10 cellular contexts compared by ENCODE assay signal in genomic region chr6:19839788-19840187, GRCh38. TPM values are rescaled to one million over a fixed set of nuclear protein-coding genes. Genes with fewer than 3 reads are reported as not detected.
A peak's percentile ranks its signal among the peaks of the same experiment; 100 is the strongest.
DNase-seq lines count a peak whose midpoint lies in the region; ATAC-seq, FAIRE-seq and TF ChIP-seq lines count a peak whose summit lies in the region.
"Had no signal": no experiment of that assay in that cellular context is flagged by ENCODE, and none has a peak within 500 bp of the region (broad histone marks: within the 10 kb centered on the region; RNA-seq: fewer than 3 reads in every experiment).

No MANE protein-coding gene starts in this region.

- WGBS in H1 (ENCODE audit: extremely low coverage in 1 of 2, insufficient coverage in 1 of 2, insufficient read length in 1 of 2, insufficient replicate concordance in 2 of 2, low coverage in 1 of 2, low lambda C conversion rate in 2 of 2, missing lambda C conversion rate in 1 of 2), 2 experiments: 72% methylated on average over 1 of the region's 1 CpG; no CpG with 5 or more reads in 1 of the 2 experiments
- WGBS in body of pancreas, 2 donors: 48 to 62% methylated on average over 1 of the region's 1 CpG

- H3K79me1 ChIP-seq in H1 (ENCODE audit: low read depth, low read length): no peaks in the 10 kb centered on the region

- H3K27me3 ChIP-seq in left ventricle myocardium inferior (ENCODE audit: low read depth): peaks cover 78% of the 10 kb centered on the region
- H3K27me3 ChIP-seq in H1 (replicated peaks in 1 of 4; ENCODE audit: control insufficient read depth in 3 of 4, extremely low read depth in 1 of 4, insufficient read depth in 3 of 4, low read length in 3 of 4): peaks cover 0 to 4% (median 0%) of the 10 kb centered on the region in 4 experiments; a peak in 2 of 7 replicates
- H3K27me3 ChIP-seq in vagina: no peaks in the 10 kb centered on the region
- H3K27me3 ChIP-seq in body of pancreas: no peaks in the 10 kb centered on the region

- H2BK5ac ChIP-seq in H1 (ENCODE audit: low read depth, low read length): no peak overlapping the region

- H2BK20ac ChIP-seq in H1 (ENCODE audit: low read length): no peak overlapping the region

- intact Hi-C loops in left ventricle myocardium inferior (cut with micrococcal nuclease): no loop called here
- intact Hi-C loops in Right ventricle myocardium inferior (cut with DNase I): no loop called here
- intact Hi-C loops in vagina (cut with DNase I): no loop called here
- intact Hi-C loops in body of pancreas (cut with DNase I): no loop called here

- H3K36me3 ChIP-seq in left ventricle myocardium inferior: no peaks in the 10 kb centered on the region
- peaks cover 0 to 18% (median 0%) of the 10 kb centered on the region in 4 experiments; a peak in 1 of 8 replicates for H3K36me3 ChIP-seq in H1 (ENCODE audit: control insufficient read depth in 2 of 4, insufficient read depth in 4 of 4, low read length in 3 of 4)
- no peaks in the 10 kb centered on the region for H3K36me3 ChIP-seq in vagina
- H3K36me3 ChIP-seq in body of pancreas (replicated peaks in 1 of 2; ENCODE audit: insufficient read depth in 1 of 2, low read depth in 2 of 2): no peaks in the 10 kb centered on the region

- no peak overlapping the region for H2BK120ac ChIP-seq in H1 (replicated peaks; ENCODE audit: low read depth, low read length)

- H3K27me3 Mint-ChIP-seq in nephron progenitor cell (ENCODE audit: low read depth, poor library complexity): no peaks in the 10 kb centered on the region
- peaks cover 64% of the 10 kb centered on the region for H3K27me3 Mint-ChIP-seq in stimulated activated naive CD8-positive, alpha-beta T cell treated with anti-CD3 and anti-CD28 coated beads, Interleukin-15, amount 100 ng/mL, for 72 hours

- DNase-seq in left ventricle myocardium inferior: no peak
- DNase-seq in Right ventricle myocardium inferior (ENCODE audit: missing footprints): no peak
- DNase-seq in H1 (ENCODE audit: low read depth in 1 of 2, low spot score in 2 of 2): no peak
- no peak for DNase-seq in nephron progenitor cell
- DNase-seq in vagina (ENCODE audit: extremely low spot score in 2 of 2): no peak
- DNase-seq in body of pancreas: no peak
- no peak for DNase-seq in mucosa of gallbladder (ENCODE audit: low spot score)
- no peak for DNase-seq in stimulated activated naive CD8-positive, alpha-beta T cell treated with anti-CD3 and anti-CD28 coated beads, Interleukin-15, amount 100 ng/mL, for 72 hours
- DNase-seq: activated CD4-positive, alpha-beta T cell treated with anti-CD3 and anti-CD28 coated beads, Interleukin-2, amount 50 U/mL, for 4 hours had no signal

- no peak overlapping the region for H3K14ac ChIP-seq in H1 (ENCODE audit: insufficient read length)

- no peak overlapping the region for H3K56ac ChIP-seq in H1 (replicated peaks; ENCODE audit: insufficient read length, low read depth, low read length)

- H3K9ac ChIP-seq in H1 (replicated peaks in 1 of 4; ENCODE audit: extremely low read depth in 1 of 4, low read depth in 3 of 4, low read length in 3 of 4): no peak overlapping the region; a peak in 1 of 7 replicates

- H3K79me2 ChIP-seq in H1 (ENCODE audit: control insufficient read depth in 1 of 2, insufficient read depth in 2 of 2, low read length in 2 of 2): peaks cover 0 to 13% of the 10 kb centered on the region in 2 experiments; a peak in 2 of 4 replicates

- H2BK15ac ChIP-seq in H1 (ENCODE audit: low read length): no peak overlapping the region

- TF ChIP-seq POLR2A in H1 (IDR thresholded peaks at IDR 0.05; ENCODE audit: control extremely low read depth in 1 of 2, low read depth in 2 of 2, low read length in 2 of 2) (no peak), vagina (IDR thresholded peaks at IDR 0.05) (no peak), body of pancreas (IDR thresholded peaks at IDR 0.05) (no peak)

- H2BK12ac ChIP-seq in H1 (ENCODE audit: low read depth, low read length): no peak overlapping the region

- no peak for ATAC-seq in Right ventricle myocardium inferior
- no peak for ATAC-seq in body of pancreas
- ATAC-seq in stimulated activated naive CD8-positive, alpha-beta T cell treated with anti-CD3 and anti-CD28 coated beads, Interleukin-15, amount 100 ng/mL, for 72 hours: no peak

- peaks cover 0 to 2% of the 10 kb centered on the region in 2 experiments for H4K20me1 ChIP-seq in H1 (replicated peaks in 1 of 2; ENCODE audit: control insufficient read depth in 1 of 2, insufficient read depth in 2 of 2, low read length in 2 of 2)

- H3K18ac ChIP-seq in H1 (ENCODE audit: extremely low read depth, low read length): no peak overlapping the region

- H3K23me2 ChIP-seq in H1 (ENCODE audit: low read depth, low read length): peaks cover 18% of the 10 kb centered on the region

- TF ChIP-seq CTCF in left ventricle myocardium inferior (IDR thresholded peaks at IDR 0.05; ENCODE audit: borderline replicate concordance): no peak
- TF ChIP-seq CTCF in H1 (IDR thresholded peaks at IDR 0.05; ENCODE audit: control extremely low read depth in 1 of 3, insufficient read depth in 1 of 3, low read depth in 1 of 3, low read length in 3 of 3): no peak
- TF ChIP-seq CTCF in nephron progenitor cell (IDR thresholded peaks at IDR 0.05): no peak
- TF ChIP-seq CTCF in vagina (IDR thresholded peaks at IDR 0.05): no peak
- no peak for TF ChIP-seq CTCF in body of pancreas (IDR thresholded peaks at IDR 0.05)

- no peak overlapping the region for H4K5ac ChIP-seq in H1 (ENCODE audit: insufficient read length, low read depth, low read length)

- H3K27ac ChIP-seq in left ventricle myocardium inferior (replicated peaks) (no peak overlapping the region), H1 (ENCODE audit: low read depth, low read length) (no peak overlapping the region), vagina (peak overlapping the region; percentile 30), body of pancreas (peak overlapping the region in 1 of 4 donors; percentile 93)

- no peak for TF ChIP-seq EP300 in H1 (IDR thresholded peaks at IDR 0.05; ENCODE audit: borderline replicate concordance in 1 of 2, low read depth in 2 of 2, low read length in 2 of 2)

- H3K4me3 ChIP-seq in left ventricle myocardium inferior: peak overlapping the region; percentile 77
- peak overlapping the region in 2 of 4 experiments; percentile 73 to 88; a peak in 4 of 8 replicates for H3K4me3 ChIP-seq in H1 (ENCODE audit: extremely low read depth in 1 of 4, insufficient read depth in 2 of 4, low read depth in 3 of 4, low read length in 4 of 4)
- H3K4me3 ChIP-seq in vagina: peak overlapping the region; percentile 63 to 78
- no peak overlapping the region for H3K4me3 ChIP-seq in body of pancreas

- CTCF ChIA-PET in H1 (lab: Charles Lee; ENCODE audit: partially characterized antibody): interaction anchor here (1.3 kb wide), 1 partner anchor 11 kb away, joined by 4 read pairs; no protein-coding TSS in a partner anchor

- POLR2A ChIA-PET in H1 (lab: Charles Lee; ENCODE audit: partially characterized antibody): interaction anchor here (0.9 to 1.3 kb wide), 7 partner anchors 8 to 815 kb away, joined by 3 to 4 read pairs (median 3); no protein-coding TSS in a partner anchor

- TF ChIP-seq RAD21 in H1 (IDR thresholded peaks at IDR 0.05 in 1 of 2, conservative IDR thresholded peaks at IDR 0.05 in 1 of 2; ENCODE audit: low read depth in 2 of 2, low read length in 2 of 2): no peak

- H2AFZ ChIP-seq in H1 (ENCODE audit: low read length): no peak overlapping the region

- peaks cover 21% of the 10 kb centered on the region for H3K36me3 Mint-ChIP-seq in nephron progenitor cell (ENCODE audit: low read depth)
- H3K36me3 Mint-ChIP-seq: activated naive CD4-positive, alpha-beta T cell treated with anti-CD3 and anti-CD28 coated beads, Interleukin-2, amount 50 U/mL, for 24 hours had no signal

- H3K4me3 Mint-ChIP-seq in nephron progenitor cell: peak overlapping the region; percentile 94
- no peak overlapping the region for H3K4me3 Mint-ChIP-seq in stimulated activated naive CD8-positive, alpha-beta T cell treated with anti-CD3 and anti-CD28 coated beads, Interleukin-15, amount 100 ng/mL, for 72 hours
- H3K4me3 Mint-ChIP-seq: activated naive CD4-positive, alpha-beta T cell treated with anti-CD3 and anti-CD28 coated beads, Interleukin-2, amount 50 U/mL, for 24 hours had no signal

- no peak for FAIRE-seq in H1 (lab: Jason Lieb, UNC)

- H3K4me1 Mint-ChIP-seq in nephron progenitor cell: peaks cover 67% of the 10 kb centered on the region
- peaks cover 14% of the 10 kb centered on the region for H3K4me1 Mint-ChIP-seq in stimulated activated naive CD8-positive, alpha-beta T cell treated with anti-CD3 and anti-CD28 coated beads, Interleukin-15, amount 100 ng/mL, for 72 hours
- H3K4me1 Mint-ChIP-seq: activated naive CD4-positive, alpha-beta T cell treated with anti-CD3 and anti-CD28 coated beads, Interleukin-2, amount 50 U/mL, for 24 hours had no signal

- no peak overlapping the region for H3K4ac ChIP-seq in H1 (replicated peaks; ENCODE audit: insufficient read length, low read depth, low read length)

- H4K91ac ChIP-seq in H1 (replicated peaks; ENCODE audit: insufficient read length, low read length): no peak overlapping the region

- no peak overlapping the region for H3K23ac ChIP-seq in H1 (ENCODE audit: insufficient read length)

- peak overlapping the region; percentile 29 to 56; a peak in 2 of 4 replicates for H3K4me2 ChIP-seq in H1 (ENCODE audit: insufficient read depth in 1 of 2, low read depth in 2 of 2, low read length in 2 of 2)

- H3K4me1 ChIP-seq in left ventricle myocardium inferior (peaks cover 20% of the 10 kb centered on the region), H1 (replicated peaks in 1 of 4; ENCODE audit: control insufficient read depth in 3 of 4, insufficient read depth in 4 of 4, low read length in 3 of 4) (peaks cover 0 to 8% (median 3%) of the 10 kb centered on the region in 4 experiments; a peak in 3 of 7 replicates), vagina (peaks cover 32% of the 10 kb centered on the region), body of pancreas (peaks cover 10% of the 10 kb centered on the region)

- no peak overlapping the region for H4K8ac ChIP-seq in H1 (ENCODE audit: extremely low read depth, insufficient read depth, low read length)

- no peak overlapping the region for H2AK5ac ChIP-seq in H1 (ENCODE audit: low read depth, low read length)

- no peaks in the 10 kb centered on the region for H3K9me3 Mint-ChIP-seq in nephron progenitor cell
- H3K9me3 Mint-ChIP-seq in stimulated activated naive CD8-positive, alpha-beta T cell treated with anti-CD3 and anti-CD28 coated beads, Interleukin-15, amount 100 ng/mL, for 72 hours: no peaks in the 10 kb centered on the region
- H3K9me3 Mint-ChIP-seq: activated naive CD4-positive, alpha-beta T cell treated with anti-CD3 and anti-CD28 coated beads, Interleukin-2, amount 50 U/mL, for 24 hours had no signal

- H3K27ac Mint-ChIP-seq in nephron progenitor cell: peak overlapping the region; percentile 92
- no peak overlapping the region for H3K27ac Mint-ChIP-seq in stimulated activated naive CD8-positive, alpha-beta T cell treated with anti-CD3 and anti-CD28 coated beads, Interleukin-15, amount 100 ng/mL, for 72 hours
- H3K27ac Mint-ChIP-seq: activated naive CD4-positive, alpha-beta T cell treated with anti-CD3 and anti-CD28 coated beads, Interleukin-2, amount 50 U/mL, for 24 hours had no signal

- no peaks in the 10 kb centered on the region for H3K9me3 ChIP-seq in left ventricle myocardium inferior (replicated peaks)
- H3K9me3 ChIP-seq in H1 (ENCODE audit: insufficient read depth in 2 of 2, low read depth in 1 of 2, low read length in 1 of 2): no peaks in the 10 kb centered on the region
- H3K9me3 ChIP-seq in vagina: no peaks in the 10 kb centered on the region
- no peaks in the 10 kb centered on the region for H3K9me3 ChIP-seq in body of pancreas

RNA-seq across cellular contexts. Expression of gene ID4, which starts 2.6 kb away (rescaled TPM):
- 3.0 TPM for total RNA-seq in left ventricle myocardium inferior
- 1.6 TPM for total RNA-seq in Right ventricle myocardium inferior
- 8.3 and 8.8 TPM in 2 replicates for total RNA-seq in H1 (2021; fragmentation: NEBNext Ultra II Directional; extraction: Animal tissue kit (Norgen Biotek cat#: 25700))
- polyA plus RNA-seq in H1 (2011; rRNA removed): 2.0 and 4.4 TPM in 2 replicates
- polyA plus RNA-seq in H1 (2011; cell fraction: cytosol; rRNA removed): 8.1 TPM
- polyA plus RNA-seq in H1 (2011; cell fraction: nucleus; rRNA removed): 5.3 TPM
- polyA plus RNA-seq in H1 (2012, experiment 1 of 2): 2.2 to 4.8 TPM (median 3.7 TPM) in 4 replicates
- polyA plus RNA-seq in H1 (2012, experiment 2 of 2): 2.5 TPM
- 3.1 TPM for polyA plus RNA-seq in H1 (2013, experiment 1 of 2)
- polyA plus RNA-seq in H1 (2013, experiment 2 of 2): 2.8 TPM
- polyA minus RNA-seq in H1 (2011; rRNA and poly(A)+ RNA removed): 0.88 and 1.5 TPM in 2 replicates
- polyA minus RNA-seq in H1 (2011; cell fraction: cytosol; rRNA and poly(A)+ RNA removed): 10.7 TPM
- polyA minus RNA-seq in H1 (2011; cell fraction: nucleus; rRNA and poly(A)+ RNA removed): 14.5 TPM
- 27.7 TPM for total RNA-seq in vagina
- 10 to 100 TPM; 53.7 to 72.5 TPM for total RNA-seq in body of pancreas
- 7.0 TPM for total RNA-seq in mucosa of gallbladder

Comparison
In these comparisons a context has a peak if more than half of its experiments do, and no peak if none do; other contexts are left out.
1. H3K4me3 ChIP-seq: peak in left ventricle myocardium inferior (single experiment) and vagina (2 of 2); none in body of pancreas (0 of 2).